8 cellular contexts compared by ENCODE assay signal in genomic region chr12:31324845-31325523, GRCh38. TPM values are rescaled to one million over a fixed set of nuclear protein-coding genes. Genes with fewer than 3 reads are reported as not detected.
DNase-seq lines count a peak whose midpoint lies in the region; ATAC-seq and TF ChIP-seq lines count a peak whose summit lies in the region.

No MANE protein-coding gene starts in this region.

- H3K79me2 ChIP-seq in SU-DHL-6 (ENCODE audit: insufficient read depth, low read length): peaks cover 59% of the 10 kb centered on the region

- H3K27ac ChIP-seq in SU-DHL-6 (ENCODE audit: low read depth, low read length) (peak overlapping the region; percentile 76), adipose tissue (ENCODE audit: low read depth, low read length) (peak overlapping the region; percentile 55), right atrium auricular region (peak overlapping the region; percentile 73 to 83)

- H3K4me1 ChIP-seq in right atrium auricular region: peaks cover 0 to 22% of the 10 kb centered on the region in 2 donors

- peaks cover 20% of the 10 kb centered on the region for H3F3A ChIP-seq in SU-DHL-6 (ENCODE audit: insufficient read depth)

- no peaks in the 10 kb centered on the region for H3K27me3 ChIP-seq in SU-DHL-6 (ENCODE audit: low read length)
- no peaks in the 10 kb centered on the region for H3K27me3 ChIP-seq in right atrium auricular region

- no peak for ATAC-seq in HG03139 (IDR thresholded peaks at IDR 0.05; ENCODE audit: unreplicated experiment)

- no peak for TF ChIP-seq CTCF in SU-DHL-6 (IDR thresholded peaks at IDR 0.05; ENCODE audit: insufficient read depth, low read length, poor library complexity, severe bottlenecking)
- no peak for TF ChIP-seq CTCF in right atrium auricular region (IDR thresholded peaks at IDR 0.05)
- no peak for TF ChIP-seq CTCF in retinal pigment epithelial cell (conservative IDR thresholded peaks at IDR 0.05; ENCODE audit: low read depth, low read length)

- H3K4me2 ChIP-seq in SU-DHL-6 (ENCODE audit: low read depth, low read length, poor library complexity, severe bottlenecking): peak overlapping the region; percentile 97

- peak overlapping the region; percentile 55 for H2AFZ ChIP-seq in SU-DHL-6 (ENCODE audit: low read depth, low read length, severe bottlenecking)

- WGBS in adipose tissue, 3 donors: 0% methylated on average over 69 of the region's 69 CpGs

- peaks cover 12% of the 10 kb centered on the region for H4K20me1 ChIP-seq in SU-DHL-6 (ENCODE audit: low read depth, low read length)

- H3K36me3 ChIP-seq in SU-DHL-6 (ENCODE audit: low read length) (no peaks in the 10 kb centered on the region), right atrium auricular region (no peaks in the 10 kb centered on the region)

- H3K9ac ChIP-seq in SU-DHL-6 (ENCODE audit: low read length): peak overlapping the region; percentile 87

- H3K9me3 ChIP-seq in SU-DHL-6 (ENCODE audit: insufficient read depth, low read length): no peaks in the 10 kb centered on the region
- H3K9me3 ChIP-seq in right atrium auricular region: no peaks in the 10 kb centered on the region

- DNase-seq in NCI-H2227 (lab: John Stamatoyannopoulos, UW; ENCODE audit: unreplicated experiment) (peak; percentile 52), NCI-H2227 treated with DMSO at 0.1 percent for 48 hours (lab: John Stamatoyannopoulos, UW) (no peak), HuH-7 (ENCODE audit: low spot score) (peak; percentile 49), right atrium auricular region (ENCODE audit: low spot score) (peak; percentile 68), retinal pigment epithelial cell (ENCODE audit: low read depth) (no peak)

- peak overlapping the region; percentile 88 for H3K4me3 ChIP-seq in SU-DHL-6 (ENCODE audit: insufficient read depth, low read length, poor library complexity, severe bottlenecking)
- H3K4me3 ChIP-seq in right atrium auricular region: peak overlapping the region; percentile 56 to 81
- peak overlapping the region; percentile 91 for H3K4me3 ChIP-seq in retinal pigment epithelial cell (ENCODE audit: low read length)

- no peaks in the 10 kb centered on the region for H3K9me2 ChIP-seq in SU-DHL-6 (replicated peaks; ENCODE audit: insufficient read depth, low read length)

RNA-seq across cellular contexts. Expression of gene SINHCAF, which starts 1.0 kb away (rescaled TPM):
- 10 to 100 TPM in 2 of 3 donors, 1 to 10 TPM in 1; 8.0 to 12.4 (median 12.0) TPM for polyA plus RNA-seq in adipose tissue
- 10 to 100 TPM; 22.4 to 34.7 TPM for total RNA-seq in right atrium auricular region

Comparison
In these comparisons a context has a peak if more than half of its experiments do, and no peak if none do; other contexts are left out.
1. DNase-seq: peak in NCI-H2227 (single experiment), HuH-7 (single experiment) and right atrium auricular region (single experiment); none in NCI-H2227 treated with DMSO at 0.1 percent for 48 hours (single experiment) and retinal pigment epithelial cell (single experiment).
2. Peak in every context shown above with its lines, with median percentiles within 50 percentile points of each other: H3K27ac ChIP-seq and H3K4me3 ChIP-seq.